Comparison of ENCODE assay signal across 11 cellular contexts in genomic region chr1:27026621-27027574, GRCh38. TPM values are rescaled to one million over a fixed set of nuclear protein-coding genes. Genes with fewer than 3 reads are reported as not detected.
DNase-seq lines count a peak whose midpoint lies in the region; ATAC-seq, FAIRE-seq and TF ChIP-seq lines count a peak whose summit lies in the region.
"Had no signal": no experiment of that assay in that cellular context is flagged by ENCODE, and none has a peak within 500 bp of the region (broad histone marks: within the 10 kb centered on the region; RNA-seq: fewer than 3 reads in every experiment).

No MANE protein-coding gene starts in this region.

- H3K27ac Mint-ChIP-seq in CD14-positive monocyte: no peak overlapping the region
- no peak overlapping the region for H3K27ac Mint-ChIP-seq in activated T-helper 17 cell treated with anti-CD3 and anti-CD28 coated beads, Interleukin-2, amount 50 U/mL, for 72 hours

- H3K9ac ChIP-seq in K562 (ENCODE audit: insufficient read depth in 1 of 2, low read depth in 2 of 2, low read length in 2 of 2) (peak overlapping the region; percentile 47 to 83; a peak in 3 of 4 replicates), mesenchymal stem cell (ENCODE audit: low read length) (no peak overlapping the region)

- H3K27me3 ChIP-seq in K562 (ENCODE audit: control insufficient read depth in 2 of 2, insufficient read depth in 2 of 2, low read length in 2 of 2): no peaks in the 10 kb centered on the region
- H3K27me3 ChIP-seq in mesenchymal stem cell (ENCODE audit: control insufficient read depth in 1 of 2, insufficient read depth in 1 of 2, low read length in 2 of 2): no peaks in the 10 kb centered on the region

- H2BK5ac ChIP-seq in mesenchymal stem cell (ENCODE audit: low read depth, low read length, poor library complexity, severe bottlenecking): no peak overlapping the region

- intact Hi-C loops in K562 (cut with micrococcal nuclease) (no loop called here), CD14-positive monocyte (cut with micrococcal nuclease) (loop anchor here in 1 of 2 donors (5.0 kb wide), 1 partner anchor 40 kb away; no protein-coding TSS in a partner anchor)

- WGBS in K562 (ENCODE audit: insufficient coverage, low coverage, missing lambda C conversion rate): 6% methylated on average over 19 of the region's 19 CpGs
- 46% methylated on average over 19 of the region's 19 CpGs for WGBS in mesenchymal stem cell

- peak overlapping the region; percentile 40 for H2BK120ac ChIP-seq in mesenchymal stem cell (ENCODE audit: low read depth, low read length)

- H3K4me1 Mint-ChIP-seq in CD14-positive monocyte: peaks cover 9% of the 10 kb centered on the region
- no peaks in the 10 kb centered on the region for H3K4me1 Mint-ChIP-seq in activated T-helper 17 cell treated with anti-CD3 and anti-CD28 coated beads, Interleukin-2, amount 50 U/mL, for 72 hours

- CTCF ChIA-PET in K562 (lab: Yijun Ruan, JAX; ENCODE audit: low intra/inter-chr PET ratio): no interaction called here

- peak overlapping the region; percentile 78 for H4K8ac ChIP-seq in mesenchymal stem cell (ENCODE audit: low read length)

- H4K20me1 ChIP-seq in K562 (replicated peaks; ENCODE audit: control insufficient read depth, insufficient read depth, low read length): no peaks in the 10 kb centered on the region

- no peak for TF ChIP-seq RAD21 in K562 (CRISPR knock-in tag; conservative IDR thresholded peaks at IDR 0.05 in 1 of 2, IDR thresholded peaks at IDR 0.05 in 1 of 2)

- H3K4me3 ChIP-seq in AG09309 (ENCODE audit: control insufficient read depth, low read depth, low read length): no peak overlapping the region
- no peak overlapping the region; the same call in 1 of the 2 replicates for H3K4me3 ChIP-seq in K562
- H3K4me3 ChIP-seq in mesenchymal stem cell (ENCODE audit: insufficient read depth in 1 of 2, low read depth in 1 of 2, low read length in 2 of 2): no peak overlapping the region

- peak; percentile 96 for FAIRE-seq in K562 (lab: Jason Lieb, UNC)
- FAIRE-seq: endothelial cell of umbilical vein had no signal

- DNase-seq in AG09309 (ENCODE audit: low read depth): peak; percentile 64
- DNase-seq in NCI-H146 treated with DMSO at 0.1 percent for 48 hours (lab: John Stamatoyannopoulos, UW; ENCODE audit: unreplicated experiment): peak; percentile 82
- peak; percentile 90 to 94 (median 92) for DNase-seq in K562 (ENCODE audit: extremely low read depth in 1 of 4, low spot score in 3 of 4)
- peak; percentile 88 for DNase-seq in mesenchymal stem cell
- no peak for DNase-seq in CD14-positive monocyte (ENCODE audit: low spot score)
- DNase-seq: DMS79; stimulated activated CD4-positive, alpha-beta T cell treated with anti-CD3 and anti-CD28 coated beads, Interleukin-2, amount 100 ng/mL, for 48 hours had no signal

- no peak overlapping the region for H3K4me3 Mint-ChIP-seq in CD14-positive monocyte
- H3K4me3 Mint-ChIP-seq in activated T-helper 17 cell treated with anti-CD3 and anti-CD28 coated beads, Interleukin-2, amount 50 U/mL, for 72 hours: no peak overlapping the region

- H2BK15ac ChIP-seq in mesenchymal stem cell (ENCODE audit: low read depth, poor library complexity, severe bottlenecking): peak overlapping the region; percentile 68

- peak overlapping the region; percentile 78 to 87 for H3K18ac ChIP-seq in mesenchymal stem cell (ENCODE audit: low read depth in 1 of 2, low read length in 2 of 2)

- POLR2A ChIA-PET in K562 (lab: Yijun Ruan, JAX): interaction anchor here (0.6 to 2.8 kb wide), 12 partner anchors 8 to 1253 kb away, joined by 3 to 17 read pairs (median 3); no protein-coding TSS in a partner anchor

- H3K4me1 ChIP-seq in K562 (replicated peaks in 1 of 2; ENCODE audit: control insufficient read depth in 2 of 2, insufficient read depth in 2 of 2, low read length in 2 of 2) (peaks cover 27 to 33% of the 10 kb centered on the region in 2 experiments), mesenchymal stem cell (ENCODE audit: control insufficient read depth, insufficient read depth, low read depth, low read length) (peaks cover 13% of the 10 kb centered on the region)

- no peaks in the 10 kb centered on the region for H3K9me1 ChIP-seq in K562 (ENCODE audit: control insufficient read depth, insufficient read depth, low read length)

- H2AFZ ChIP-seq in K562 (ENCODE audit: low read depth, low read length) (peak overlapping the region; percentile 92), mesenchymal stem cell (ENCODE audit: low read depth, low read length) (peak overlapping the region; percentile 15)

- H3K9me3 ChIP-seq in K562 (replicated peaks; ENCODE audit: control insufficient read depth, insufficient read depth, low read depth, low read length) (no peaks in the 10 kb centered on the region), mesenchymal stem cell (ENCODE audit: control insufficient read depth, low read length) (no peaks in the 10 kb centered on the region)

- no peak overlapping the region for H3K23ac ChIP-seq in mesenchymal stem cell (ENCODE audit: low read length in 2 of 2)

- H3K36me3 ChIP-seq in K562 (ENCODE audit: control insufficient read depth, insufficient read depth, low read length) (no peaks in the 10 kb centered on the region), mesenchymal stem cell (ENCODE audit: control insufficient read depth in 1 of 2, insufficient read depth in 2 of 2, low read depth in 1 of 2, low read length in 2 of 2) (no peaks in the 10 kb centered on the region)

- TF ChIP-seq POLR2A in K562 (conservative IDR thresholded peaks at IDR 0.05): peak; percentile 78

- H3K36me3 Mint-ChIP-seq in CD14-positive monocyte: no peaks in the 10 kb centered on the region
- no peaks in the 10 kb centered on the region for H3K36me3 Mint-ChIP-seq in activated T-helper 17 cell treated with anti-CD3 and anti-CD28 coated beads, Interleukin-2, amount 50 U/mL, for 72 hours (ENCODE audit: low read depth)

- H3K27ac ChIP-seq in K562 (ENCODE audit: extremely low read depth, low read depth, low read length): peak overlapping the region; percentile 74
- no peak overlapping the region for H3K27ac ChIP-seq in mesenchymal stem cell (ENCODE audit: low read length, poor library complexity, severe bottlenecking)

- H3K4me2 ChIP-seq in K562 (ENCODE audit: insufficient read depth, low read length) (peak overlapping the region; percentile 73), mesenchymal stem cell (ENCODE audit: low read length, poor library complexity, severe bottlenecking) (no peak overlapping the region)

- peak overlapping the region; percentile 13 to 58 for H3K4ac ChIP-seq in mesenchymal stem cell (ENCODE audit: low read depth in 1 of 2, low read length in 2 of 2)

- H3K9me3 Mint-ChIP-seq in CD14-positive monocyte: no peaks in the 10 kb centered on the region
- no peaks in the 10 kb centered on the region for H3K9me3 Mint-ChIP-seq in activated T-helper 17 cell treated with anti-CD3 and anti-CD28 coated beads, Interleukin-2, amount 50 U/mL, for 72 hours

- no peaks in the 10 kb centered on the region for H3K79me2 ChIP-seq in K562 (ENCODE audit: control insufficient read depth, insufficient read depth, low read length)

- in situ Hi-C loops in K562 (cut with MboI): no loop called here

- H4K91ac ChIP-seq in mesenchymal stem cell (ENCODE audit: low read length): peak overlapping the region; percentile 62

- no peaks in the 10 kb centered on the region for H3K79me1 ChIP-seq in mesenchymal stem cell (replicated peaks; ENCODE audit: low read length, poor library complexity, severe bottlenecking)

- no peak for TF ChIP-seq EP300 in K562 (IDR thresholded peaks at IDR 0.05; ENCODE audit: low read length)

- peak overlapping the region; percentile 23 for H2AK5ac ChIP-seq in mesenchymal stem cell (ENCODE audit: low read length, severe bottlenecking)

- H3K14ac ChIP-seq in mesenchymal stem cell (ENCODE audit: low read length in 2 of 2): peak overlapping the region in 1 of 2 experiments; percentile 82

- ATAC-seq in K562 (peak; percentile 96), HG03469 (IDR thresholded peaks at IDR 0.05; ENCODE audit: unreplicated experiment) (no peak), HG02938 (IDR thresholded peaks at IDR 0.05; ENCODE audit: unreplicated experiment) (no peak)
- ATAC-seq in activated T-helper 17 cell treated with anti-CD3 and anti-CD28 coated beads, Interleukin-2, amount 50 U/mL, for 72 hours (replicated peaks): no peak

- BruUV-seq in K562 (replicated peaks; lab: Mats Ljungman, UMichigan): TSS peak; percentile 86

- peak overlapping the region; percentile 49 to 70 for H2BK12ac ChIP-seq in mesenchymal stem cell (ENCODE audit: low read length in 2 of 2)

- peaks cover 1 to 10% (median 4%) of the 10 kb centered on the region in 3 donors for H3K27me3 Mint-ChIP-seq in CD14-positive monocyte (ENCODE audit: low read depth in 3 of 3)
- peaks cover 6% of the 10 kb centered on the region for H3K27me3 Mint-ChIP-seq in activated T-helper 17 cell treated with anti-CD3 and anti-CD28 coated beads, Interleukin-2, amount 50 U/mL, for 72 hours

- no peak for TF ChIP-seq CTCF in AG09309 (IDR thresholded peaks at IDR 0.05; ENCODE audit: control insufficient read depth, insufficient read depth, low read depth, low read length, missing control alignments)
- TF ChIP-seq CTCF in K562 (IDR thresholded peaks at IDR 0.05 in 2 of 3, conservative IDR thresholded peaks at IDR 0.05 in 1 of 3; ENCODE audit: insufficient read depth in 2 of 3, low read depth in 1 of 3, low read length in 3 of 3): no peak
- no peak for TF ChIP-seq CTCF in CD14-positive monocyte (IDR thresholded peaks at IDR 0.05)

RNA-seq across cellular contexts. Expression of gene TENT5B, which starts 14.2 kb away (rescaled TPM):
- 0.62 and 1.6 TPM in 2 replicates for total RNA-seq in K562 (2011; cell fraction: chromatin; rRNA removed; ENCODE audit: low replicate concordance)
- 1.7 and 2.0 TPM in 2 replicates for total RNA-seq in K562 (2011; cell fraction: nucleolus; rRNA removed)
- total RNA-seq in K562 (2011; cell fraction: nucleoplasm; rRNA removed): 1.1 and 1.4 TPM in 2 replicates
- total RNA-seq in K562 (2014; rRNA removed) (1.3 and 2.9 TPM in 2 replicates), K562 (2014; rRNA removed; fragmentation: Illumina TruSeq; extraction: Trizol) (0.25 and 0.29 TPM in 2 replicates), K562 (2015; rRNA removed; fragmentation: Illumina TruSeq; extraction: Trizol) (0.60 and 0.83 TPM in 2 replicates), K562 (2021) (1.6 and 1.7 TPM in 2 replicates)
- polyA plus RNA-seq in K562 (2011; rRNA removed) (0.39 and 0.61 TPM in 2 replicates), K562 (2014; fragmentation: Illumina TruSeq; extraction: Trizol) (0.48 and 0.54 TPM in 2 replicates), K562 (2014; fragmentation: Nextera tagmentation; extraction: Ambion mirVana) (under 1 TPM in 1 of 2 experiments, not detected in 1; 0.07 TPM), K562 (2014; rRNA removed) (0.93 TPM in 2 replicates), CD14-positive monocyte (under 1 TPM; 0.27 to 0.58 TPM)
- polyA plus RNA-seq in K562 (2011; cell fraction: cytosol; rRNA removed): 0.77 and 0.98 TPM in 2 replicates
- polyA plus RNA-seq in K562 (2011; cell fraction: nucleus; rRNA removed): 0.44 and 0.67 TPM in 2 replicates
- 0.77 and 0.80 TPM in 2 replicates for polyA plus RNA-seq in K562 (2012)
- 0.42 and 0.84 TPM in 2 replicates for polyA minus RNA-seq in K562 (2011; rRNA and poly(A)+ RNA removed)
- 0.48 and 1.1 TPM in 2 replicates for polyA minus RNA-seq in K562 (2011; cell fraction: cytosol; rRNA and poly(A)+ RNA removed)
- polyA minus RNA-seq in K562 (2011; cell fraction: nucleus; rRNA and poly(A)+ RNA removed): 0.81 and 1.2 TPM in 2 replicates
- polyA plus RNA-seq in mesenchymal stem cell (2013, experiment 1 of 2): 3.1 TPM
- 2.7 TPM for polyA plus RNA-seq in mesenchymal stem cell (2013, experiment 2 of 2)
- not detected for total RNA-seq in activated T-helper 17 cell treated with anti-CD3 and anti-CD28 coated beads, Interleukin-2, amount 50 U/mL, for 72 hours

RNA-seq across cellular contexts. Expression of gene TRNP1, which starts 33.4 kb away (rescaled TPM):
- 0.90 and 1.7 TPM in 2 replicates for total RNA-seq in K562 (2011; cell fraction: chromatin; rRNA removed; ENCODE audit: low replicate concordance)
- total RNA-seq in K562 (2011; cell fraction: nucleolus; rRNA removed): 1.3 and 1.8 TPM in 2 replicates
- total RNA-seq in K562 (2011; cell fraction: nucleoplasm; rRNA removed): 1.3 TPM in 2 replicates
- total RNA-seq in K562 (2014; rRNA removed) (1.1 and 1.2 TPM in 2 replicates), K562 (2014; rRNA removed; fragmentation: Illumina TruSeq; extraction: Trizol) (0.73 and 0.95 TPM in 2 replicates), K562 (2015; rRNA removed; fragmentation: Illumina TruSeq; extraction: Trizol) (0.26 and 0.47 TPM in 2 replicates), K562 (2021) (0.95 and 2.3 TPM in 2 replicates)
- polyA plus RNA-seq in K562 (2011; rRNA removed) (0.98 and 1.9 TPM in 2 replicates), K562 (2014; fragmentation: Illumina TruSeq; extraction: Trizol) (0.98 and 1.4 TPM in 2 replicates), K562 (2014; fragmentation: Nextera tagmentation; extraction: Ambion mirVana) (under 1 TPM; 0.03 to 0.14 TPM), K562 (2014; rRNA removed) (0.97 and 1.3 TPM in 2 replicates), CD14-positive monocyte (under 1 TPM; 0.55 to 0.92 TPM)
- 1.7 and 2.1 TPM in 2 replicates for polyA plus RNA-seq in K562 (2011; cell fraction: cytosol; rRNA removed)
- polyA plus RNA-seq in K562 (2011; cell fraction: nucleus; rRNA removed): 1.1 and 1.7 TPM in 2 replicates
- polyA plus RNA-seq in K562 (2012): 0.29 and 0.94 TPM in 2 replicates
- 0.32 and 0.90 TPM in 2 replicates for polyA minus RNA-seq in K562 (2011; rRNA and poly(A)+ RNA removed)
- 0.38 TPM in 1 of 2 replicates, not detected in the other for polyA minus RNA-seq in K562 (2011; cell fraction: cytosol; rRNA and poly(A)+ RNA removed)
- 0.81 and 1.1 TPM in 2 replicates for polyA minus RNA-seq in K562 (2011; cell fraction: nucleus; rRNA and poly(A)+ RNA removed)
- 65.7 TPM for polyA plus RNA-seq in mesenchymal stem cell (2013, experiment 1 of 2)
- 64.6 TPM for polyA plus RNA-seq in mesenchymal stem cell (2013, experiment 2 of 2)
- total RNA-seq in activated T-helper 17 cell treated with anti-CD3 and anti-CD28 coated beads, Interleukin-2, amount 50 U/mL, for 72 hours: not detected
